28 cellular contexts compared by ENCODE assay signal in the genomic region with DNA sequence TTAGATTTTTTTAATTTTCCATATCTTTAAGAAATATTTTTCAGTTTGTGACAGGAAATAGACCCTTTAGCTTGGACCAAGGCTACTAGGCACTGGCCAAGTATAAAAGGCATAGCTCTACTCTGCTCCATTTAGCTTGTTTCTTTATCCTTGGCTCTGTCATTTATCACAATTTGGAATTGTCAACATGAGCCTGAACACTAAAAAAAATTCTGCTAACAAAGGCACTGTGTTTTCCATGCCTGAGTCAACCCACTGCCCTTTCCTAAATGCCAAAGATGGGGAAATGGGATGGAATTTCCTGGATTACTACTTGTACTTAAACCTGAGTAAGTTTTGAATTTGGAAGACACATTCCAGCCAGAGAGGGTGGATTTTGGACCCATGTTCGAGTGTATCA.
A peak's percentile ranks its signal among the peaks of the same experiment; 100 is the strongest.
DNase-seq lines count a peak whose midpoint lies in the region; FAIRE-seq and TF ChIP-seq lines count a peak whose summit lies in the region.
"Had no signal": no experiment of that assay in that cellular context is flagged by ENCODE, and none has a peak within 500 bp of the region (broad histone marks: within the 10 kb centered on the region; RNA-seq: fewer than 3 reads in every experiment).

No MANE protein-coding gene starts in this region.

- H3K4me1 ChIP-seq in mammary epithelial cell (ENCODE audit: insufficient read depth, low read length): no peaks in the 10 kb centered on the region
- H3K4me1 ChIP-seq: A549, gastrocnemius medialis, transverse colon had no signal

- no TSS peak for BruUV-seq in mammary epithelial cell (replicated peaks; lab: Mats Ljungman, UMichigan)

- DNase-seq in AG09319 (ENCODE audit: extremely low read depth, low read depth) (peak; percentile 10), HuH-7 (ENCODE audit: low spot score) (peak; percentile 5), mammary epithelial cell (peak; percentile 3), left kidney (ENCODE audit: low read depth, low spot score) (peak; percentile 44), DMS153 (lab: John Stamatoyannopoulos, UW) (no peak), frontal cortex (ENCODE audit: low spot score in 2 of 2) (no peak), H7 (no peak), mesenteric fat pad (ENCODE audit: low spot score) (no peak)
- DNase-seq: activated CD4-positive, alpha-beta T cell treated with anti-CD3 and anti-CD28 coated beads for 1 hour; activated CD8-positive, alpha-beta T cell treated with anti-CD3 and anti-CD28 coated beads for 36 hours; activated effector memory CD4-positive, alpha-beta T cell treated with anti-CD3 and anti-CD28 coated beads, Interleukin-2, amount 50 U/mL, for 16 hours; activated T-cell treated with anti-CD3 and anti-CD28 coated beads for 4 hours; dermis blood vessel endothelial cell; DMS79; gastrocnemius medialis; hypothalamus; left ventricle myocardium superior; NCI-H1436; NCI-H446 treated with DMSO at 0.1 percent for 48 hours; nephron progenitor cell; posterior cingulate gyrus; SHP77 treated with DMSO at 0.1 percent for 48 hours; stimulated activated CD4-positive, alpha-beta T cell treated with anti-CD3 and anti-CD28 coated beads, Interleukin-15, amount 100 ng/mL, for 24 hours; stomach; transverse colon had no signal

- in situ Hi-C loops in mammary epithelial cell (cut with MboI; ENCODE audit: low sequenced_read_pairs in 2 of 2): no loop called here

- FAIRE-seq in frontal cortex (lab: Jason Lieb, UNC): no peak
- FAIRE-seq: A549 had no signal

- TF ChIP-seq CTCF in AG09319 (IDR thresholded peaks at IDR 0.05; ENCODE audit: low read depth, low read length) (no peak), mammary epithelial cell (conservative IDR thresholded peaks at IDR 0.05 in 1 of 2, IDR thresholded peaks at IDR 0.05 in 1 of 2; ENCODE audit: extremely low read depth in 1 of 2, insufficient read depth in 1 of 2, low read depth in 1 of 2, low read length in 2 of 2) (no peak)

- H3K9me3 ChIP-seq in mammary epithelial cell (replicated peaks; ENCODE audit: insufficient read depth, low read length): no peaks in the 10 kb centered on the region
- H3K9me3 ChIP-seq: A549, gastrocnemius medialis, stomach, transverse colon had no signal

- H3K4me3 ChIP-seq in mammary epithelial cell (replicated peaks in 1 of 3; ENCODE audit: insufficient read depth in 1 of 3, low read depth in 2 of 3, low read length in 3 of 3) (no peak overlapping the region), H7 (ENCODE audit: insufficient read depth, low read depth, low read length) (no peak overlapping the region)
- H3K4me3 ChIP-seq: A549, gastrocnemius medialis, GM23338, stomach, transverse colon had no signal

- CTCF ChIA-PET in mammary epithelial cell (lab: Charles Lee; ENCODE audit: low non-redundant PET): no interaction called here

- no peak overlapping the region for H3K27ac ChIP-seq in mammary epithelial cell (ENCODE audit: insufficient read depth, low read depth, low read length)
- H3K27ac ChIP-seq: A549, gastrocnemius medialis, KMS-11, transverse colon had no signal

- no peak overlapping the region for H2AFZ ChIP-seq in mammary epithelial cell (ENCODE audit: low read depth, low read length)
- H2AFZ ChIP-seq: GM23338 had no signal

- intact Hi-C loops in mammary epithelial cell (cut with micrococcal nuclease): no loop called here

- no peaks in the 10 kb centered on the region for H3K79me2 ChIP-seq in mammary epithelial cell (ENCODE audit: insufficient read depth, low read length)

- H3K27me3 ChIP-seq in mammary epithelial cell (ENCODE audit: insufficient read depth, low read length): no peaks in the 10 kb centered on the region
- no peaks in the 10 kb centered on the region for H3K27me3 ChIP-seq in H7 (ENCODE audit: control insufficient read depth, insufficient read depth, low read length)
- H3K27me3 ChIP-seq: gastrocnemius medialis, stomach, transverse colon had no signal

- no peaks in the 10 kb centered on the region for H4K20me1 ChIP-seq in mammary epithelial cell (ENCODE audit: insufficient read depth, low read length)

- H3K36me3 ChIP-seq in mammary epithelial cell (ENCODE audit: insufficient read depth, low read length): no peaks in the 10 kb centered on the region
- H3K36me3 ChIP-seq in H7 (replicated peaks; ENCODE audit: control insufficient read depth, insufficient read depth, low read length): no peaks in the 10 kb centered on the region
- H3K36me3 ChIP-seq: gastrocnemius medialis had no signal

- dilution Hi-C loops in mammary epithelial cell (cut with HindIII; ENCODE audit: low sequenced_read_pairs): no loop called here

- no peak overlapping the region for H3K9ac ChIP-seq in mammary epithelial cell (ENCODE audit: insufficient read depth, low read length)
- H3K9ac ChIP-seq: KMS-11 had no signal

- H3K4me2 ChIP-seq in mammary epithelial cell (ENCODE audit: insufficient read depth, low read depth, low read length): no peak overlapping the region
- H3K4me2 ChIP-seq: A549, GM23338, KMS-11 had no signal

- 7% methylated on average over 1 of the region's 1 CpG for WGBS in mammary epithelial cell (ENCODE audit: low coverage, missing lambda C conversion rate)

Comparison
In these comparisons a context has a peak if more than half of its experiments do, and no peak if none do; other contexts are left out.
1. DNase-seq: peak in AG09319 (single experiment), HuH-7 (single experiment), mammary epithelial cell (single experiment) and left kidney (single experiment); none in DMS153 (single experiment), frontal cortex (0 of 2), H7 (single experiment) and mesenteric fat pad (single experiment).